ENCODE assay signal across 16 cellular contexts in genomic region chr11:132734217-132734616, GRCh38.
A peak's percentile ranks its signal among the peaks of the same experiment; 100 is the strongest.
DNase-seq lines count a peak whose midpoint lies in the region; ATAC-seq, FAIRE-seq and TF ChIP-seq lines count a peak whose summit lies in the region.
"Had no signal": no experiment of that assay in that cellular context is flagged by ENCODE, and none has a peak within 500 bp of the region (broad histone marks: within the 10 kb centered on the region; RNA-seq: fewer than 3 reads in every experiment).

No MANE protein-coding gene starts in this region.

- H3K4me1 Mint-ChIP-seq in HFFc6 (ENCODE audit: low read depth) = peaks cover 6% of the 10 kb centered on the region
- H3K4me1 Mint-ChIP-seq: activated CD4-positive, alpha-beta memory T cell treated with anti-CD3 and anti-CD28 coated beads, Interleukin-2, amount 10 ng/mL, durations not matched to agents 7 days and 5 days had no signal

- no peak for ATAC-seq in HG03432 (IDR thresholded peaks at IDR 0.05; ENCODE audit: unreplicated experiment)
- ATAC-seq: effector memory CD8-positive, alpha-beta T cell had no signal

- DNase-seq in AG09309 (ENCODE audit: low read depth) = peak; percentile 81
- peak; percentile 94 for DNase-seq in HFFc6
- DNase-seq in bronchial epithelial cell (ENCODE audit: low read depth) = peak; percentile 44
- DNase-seq in myocyte (ENCODE audit: low read depth) = peak; percentile 73
- DNase-seq in NCI-H82 (lab: John Stamatoyannopoulos, UW) = no peak
- no peak for DNase-seq in NCI-H446 treated with DMSO at 0.1 percent for 48 hours (lab: John Stamatoyannopoulos, UW)
- no peak for DNase-seq in NCI-H524 treated with DMSO at 0.1 percent for 48 hours (lab: John Stamatoyannopoulos, UW)
- DNase-seq: activated CD4-positive, alpha-beta memory T cell treated with anti-CD3 and anti-CD28 coated beads, Interleukin-2, amount 10 ng/mL, durations not matched to agents 7 days and 5 days; DND-41; effector memory CD8-positive, alpha-beta T cell; NCI-H2029 treated with DMSO at 0.1 percent for 48 hours; Right ventricle myocardium superior; stimulated activated CD4-positive, alpha-beta T cell treated with anti-CD3 and anti-CD28 coated beads, Interleukin-12 subunit alpha, Interleukin-12 subunit beta, amount 100 ng/mL, for 4 hours; substantia nigra had no signal

- no peaks in the 10 kb centered on the region for H3K27me3 ChIP-seq in bronchial epithelial cell (ENCODE audit: control insufficient read depth, insufficient read depth, low read length)

- peak overlapping the region; percentile 53; the same call in 1 of the 2 replicates for H3K27ac Mint-ChIP-seq in HFFc6
- H3K27ac Mint-ChIP-seq: activated CD4-positive, alpha-beta memory T cell treated with anti-CD3 and anti-CD28 coated beads, Interleukin-2, amount 10 ng/mL, durations not matched to agents 7 days and 5 days; effector memory CD8-positive, alpha-beta T cell had no signal

- no peak overlapping the region for H3K4me3 Mint-ChIP-seq in HFFc6
- H3K4me3 Mint-ChIP-seq: activated CD4-positive, alpha-beta memory T cell treated with anti-CD3 and anti-CD28 coated beads, Interleukin-2, amount 10 ng/mL, durations not matched to agents 7 days and 5 days; effector memory CD8-positive, alpha-beta T cell had no signal

- H3K9me3 Mint-ChIP-seq in HFFc6 = peaks cover 3% of the 10 kb centered on the region; the same call in 1 of the 2 replicates
- H3K9me3 Mint-ChIP-seq: activated CD4-positive, alpha-beta memory T cell treated with anti-CD3 and anti-CD28 coated beads, Interleukin-2, amount 10 ng/mL, durations not matched to agents 7 days and 5 days had no signal

- no peaks in the 10 kb centered on the region for H3K36me3 ChIP-seq in bronchial epithelial cell (ENCODE audit: control insufficient read depth, insufficient read depth, low read length)

- no peak for TF ChIP-seq CTCF in AG09309 (IDR thresholded peaks at IDR 0.05; ENCODE audit: control insufficient read depth, insufficient read depth, low read depth, low read length, missing control alignments)
- TF ChIP-seq CTCF in HFFc6 (IDR thresholded peaks at IDR 0.05) = no peak
- TF ChIP-seq CTCF in bronchial epithelial cell (IDR thresholded peaks at IDR 0.05; ENCODE audit: insufficient read depth, low read length, severe bottlenecking) = no peak

- no peaks in the 10 kb centered on the region for H3K27me3 Mint-ChIP-seq in HFFc6 (ENCODE audit: insufficient read depth)
- H3K27me3 Mint-ChIP-seq: activated CD4-positive, alpha-beta memory T cell treated with anti-CD3 and anti-CD28 coated beads, Interleukin-2, amount 10 ng/mL, durations not matched to agents 7 days and 5 days; effector memory CD8-positive, alpha-beta T cell had no signal

- H3K36me3 Mint-ChIP-seq in HFFc6 (ENCODE audit: low read depth) = no peaks in the 10 kb centered on the region

- no peak overlapping the region for H3K4me3 ChIP-seq in AG09309 (ENCODE audit: control insufficient read depth, low read depth, low read length)
- no peak overlapping the region for H3K4me3 ChIP-seq in bronchial epithelial cell (ENCODE audit: low read depth, low read length)

- FAIRE-seq in bronchial epithelial cell (lab: Jason Lieb, UNC) = no peak
- FAIRE-seq: islet of Langerhans had no signal

Comparison
In these comparisons a context has a peak if more than half of its experiments do, and no peak if none do; other contexts are left out.
1. DNase-seq: peak in AG09309 (single experiment), HFFc6 (single experiment), bronchial epithelial cell (single experiment) and myocyte (single experiment); none in NCI-H82 (single experiment), NCI-H446 treated with DMSO at 0.1 percent for 48 hours (single experiment) and NCI-H524 treated with DMSO at 0.1 percent for 48 hours (single experiment).